In the genomic region with DNA sequence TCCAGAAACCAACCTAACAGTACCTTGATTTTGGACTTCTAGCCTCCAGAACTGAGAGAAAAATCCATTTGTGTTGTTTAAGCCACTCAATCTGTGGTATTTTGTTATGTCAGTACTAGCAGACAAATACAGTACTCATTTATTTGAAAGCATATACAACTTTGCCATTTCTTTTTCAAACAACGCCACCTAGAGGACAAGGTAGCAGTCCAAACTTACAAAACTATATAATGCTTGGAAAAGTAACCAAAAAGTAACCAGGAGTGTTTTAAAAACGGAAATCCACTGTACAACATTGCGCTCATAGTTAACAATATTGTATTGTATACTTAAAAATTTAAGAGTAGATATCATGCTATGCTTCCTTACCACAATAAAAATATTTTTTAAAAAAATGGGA, we compare ENCODE assay signal across 11 cellular contexts. TPM values are rescaled to one million over a fixed set of nuclear protein-coding genes. Genes with fewer than 3 reads are reported as not detected.
DNase-seq lines count a peak whose midpoint lies in the region; ATAC-seq, FAIRE-seq and TF ChIP-seq lines count a peak whose summit lies in the region.
"Had no signal": no experiment of that assay in that cellular context is flagged by ENCODE, and none has a peak within 500 bp of the region (broad histone marks: within the 10 kb centered on the region; RNA-seq: fewer than 3 reads in every experiment).

No MANE protein-coding gene starts in this region.

- TF ChIP-seq EP300 in HepG2 (IDR thresholded peaks at IDR 0.05; ENCODE audit: low read depth in 2 of 2, low read length in 2 of 2): no peak
- TF ChIP-seq EP300 in HepG2 (CRISPR knock-in tag; IDR thresholded peaks at IDR 0.05; ENCODE audit: borderline replicate concordance): no peak

- no peak overlapping the region for H3K56ac ChIP-seq in H9 (ENCODE audit: insufficient read length, low read depth, low read length)

- H4K91ac ChIP-seq in H9 (ENCODE audit: insufficient read length, low read depth, low read length): no peak overlapping the region

- H3K27ac Mint-ChIP-seq in H9 (no peak overlapping the region), astrocyte (ENCODE audit: unreplicated experiment) (no peak overlapping the region)
- H3K27ac Mint-ChIP-seq: activated T-helper 2 cell treated with anti-CD3 and anti-CD28 coated beads, Interferon-gamma antibody, Interleukin-2, Interleukin-4, amounts not matched to agents 10 μg/mL and 5 μg/mL and 100 μg/mL, durations not matched to agents 14 hours and 24 hours and 36 hours had no signal

- H3K27me3 ChIP-seq in BE2C: no peaks in the 10 kb centered on the region
- no peaks in the 10 kb centered on the region for H3K27me3 ChIP-seq in H9 (ENCODE audit: insufficient read depth, low read length)
- H3K27me3 ChIP-seq in astrocyte (ENCODE audit: insufficient read depth, low read length): no peaks in the 10 kb centered on the region
- H3K27me3 ChIP-seq in HepG2 (ENCODE audit: control insufficient read depth in 1 of 2, insufficient read depth in 2 of 2, low read length in 2 of 2): no peaks in the 10 kb centered on the region
- no peaks in the 10 kb centered on the region for H3K27me3 ChIP-seq in Peyer's patch

- 0 out of 2 replicates have a peak, but pooled peaks have one; percentile 2 for TF ChIP-seq CTCF in BE2C (IDR thresholded peaks at IDR 0.05; ENCODE audit: low read depth, low read length)
- peak; percentile 76 for TF ChIP-seq CTCF in H9 (conservative IDR thresholded peaks at IDR 0.05)
- TF ChIP-seq CTCF in astrocyte (IDR thresholded peaks at IDR 0.05; ENCODE audit: insufficient read depth, low read depth, low read length): peak; percentile 47
- 0 out of 2 replicates have a peak, but pooled peaks have one; percentile 20 for TF ChIP-seq CTCF in HepG2 (CRISPR knock-in tag; IDR thresholded peaks at IDR 0.05)
- TF ChIP-seq CTCF in Peyer's patch (IDR thresholded peaks at IDR 0.05): peak in 3 of 6 experiments; percentile 9 to 25 (median 14)

- H2BK5ac ChIP-seq in H9 (ENCODE audit: insufficient read length, low read length): no peak overlapping the region

- BruUV-seq in HepG2 (replicated peaks; lab: Mats Ljungman, UMichigan): no TSS peak

- H3K4me3 Mint-ChIP-seq in H9: no peak overlapping the region
- H3K4me3 Mint-ChIP-seq in astrocyte (ENCODE audit: unreplicated experiment): no peak overlapping the region

- TF ChIP-seq RAD21 in HepG2 (CRISPR knock-in tag; IDR thresholded peaks at IDR 0.05): no peak

- no peaks in the 10 kb centered on the region for H3K36me3 ChIP-seq in BE2C
- no peaks in the 10 kb centered on the region for H3K36me3 ChIP-seq in astrocyte (ENCODE audit: insufficient read depth, low read length)
- H3K36me3 ChIP-seq in HepG2 (replicated peaks in 1 of 2; ENCODE audit: control insufficient read depth in 1 of 2, insufficient read depth in 2 of 2, low read length in 2 of 2): no peaks in the 10 kb centered on the region
- H3K36me3 ChIP-seq in Peyer's patch: no peaks in the 10 kb centered on the region

- peak; percentile 98 for FAIRE-seq in astrocyte (lab: Jason Lieb, UNC)
- FAIRE-seq in HepG2 (lab: Jason Lieb, UNC): peak; percentile 28

- H3K4me2 ChIP-seq in H9 (ENCODE audit: insufficient read depth, insufficient read length, low read length) (no peak overlapping the region), astrocyte (ENCODE audit: low read length) (no peak overlapping the region), HepG2 (ENCODE audit: low read depth, low read length) (no peak overlapping the region)

- TF ChIP-seq POLR2A in HepG2 (IDR thresholded peaks at IDR 0.05; ENCODE audit: insufficient read depth in 1 of 2, low read depth in 2 of 2, low read length in 2 of 2): no peak
- TF ChIP-seq POLR2A in Peyer's patch (IDR thresholded peaks at IDR 0.05): no peak

- no peak overlapping the region for H4K5ac ChIP-seq in H9 (ENCODE audit: insufficient read length, low read depth, low read length)

- no peak overlapping the region for H3K9ac ChIP-seq in H9 (ENCODE audit: extremely low read depth, insufficient read length, low read length)
- no peak overlapping the region for H3K9ac ChIP-seq in astrocyte (ENCODE audit: low read length)
- H3K9ac ChIP-seq in HepG2 (ENCODE audit: insufficient read depth, low read depth, low read length): no peak overlapping the region

- no peaks in the 10 kb centered on the region for H3K27me3 Mint-ChIP-seq in H9 (ENCODE audit: low read depth)
- H3K27me3 Mint-ChIP-seq in astrocyte (ENCODE audit: low read depth, unreplicated experiment): peaks cover 2% of the 10 kb centered on the region

- H3K4me3 ChIP-seq in BE2C (ENCODE audit: low read depth, low read length) (no peak overlapping the region), astrocyte (ENCODE audit: insufficient read depth, low read depth, low read length) (no peak overlapping the region), HepG2 (replicated peaks in 1 of 3; ENCODE audit: insufficient read depth in 1 of 3, low read depth in 2 of 3, low read length in 3 of 3) (no peak overlapping the region), Peyer's patch (no peak overlapping the region)

- CTCF ChIA-PET in HepG2 (lab: Yijun Ruan, JAX; ENCODE audit: low intra/inter-chr PET ratio, low total read pairs): no interaction called here

- no peak overlapping the region for H2BK12ac ChIP-seq in H9 (ENCODE audit: insufficient read length, low read depth, low read length)

- DNase-seq in BE2C (no peak), H9 (no peak), astrocyte (ENCODE audit: low read depth) (no peak), HepG2 (ENCODE audit: low spot score) (no peak), Peyer's patch (no peak)
- no peak for DNase-seq in activated CD4-positive, alpha-beta T cell treated with anti-CD3 and anti-CD28 coated beads, Interleukin-2, amount 50 U/mL, for 1 hour
- DNase-seq: left colon, NCI-H2081 had no signal

- H3K79me2 ChIP-seq in H9 (ENCODE audit: insufficient read depth, low read length) (no peaks in the 10 kb centered on the region), astrocyte (ENCODE audit: insufficient read depth, low read length) (no peaks in the 10 kb centered on the region), HepG2 (ENCODE audit: insufficient read depth, low read length) (no peaks in the 10 kb centered on the region)

- ATAC-seq in HepG2 (no peak), HG03565 (IDR thresholded peaks at IDR 0.05; ENCODE audit: unreplicated experiment) (no peak), GM19328 (IDR thresholded peaks at IDR 0.05; ENCODE audit: unreplicated experiment) (no peak)
- ATAC-seq: left colon had no signal

- no peak overlapping the region for H4K8ac ChIP-seq in H9 (replicated peaks; ENCODE audit: insufficient read length, low read depth, low read length)

- no peak overlapping the region for H3T11ph ChIP-seq in H9 (ENCODE audit: low read length)

- no peak overlapping the region for H2BK20ac ChIP-seq in H9 (ENCODE audit: low read depth, low read length, poor library complexity, severe bottlenecking)

- no peak overlapping the region for H2AK5ac ChIP-seq in H9 (ENCODE audit: insufficient read length, low read length)

- H4K20me1 ChIP-seq in H9 (ENCODE audit: control insufficient read depth, insufficient read depth, insufficient read length): no peaks in the 10 kb centered on the region
- no peaks in the 10 kb centered on the region for H4K20me1 ChIP-seq in astrocyte (ENCODE audit: insufficient read depth, low read length)
- H4K20me1 ChIP-seq in HepG2 (ENCODE audit: insufficient read depth, low read length): no peaks in the 10 kb centered on the region

- in situ Hi-C loops in HepG2 (cut with HindIII; ENCODE audit: extremely low pct_ligation_motif_present, low pct_unique_long_range_greater_than_20kb): loop anchor here (25.0 kb wide), 1 partner anchor 561 kb away; no protein-coding TSS in a partner anchor

- H2BK15ac ChIP-seq in H9 (ENCODE audit: low read depth, low read length): no peak overlapping the region

- H3K14ac ChIP-seq in H9 (ENCODE audit: insufficient read depth, low read length): no peak overlapping the region

- no peaks in the 10 kb centered on the region for H3K4me1 ChIP-seq in BE2C
- H3K4me1 ChIP-seq in H9 (ENCODE audit: insufficient read depth, low read length): no peaks in the 10 kb centered on the region
- H3K4me1 ChIP-seq in astrocyte (ENCODE audit: insufficient read depth, low read length): no peaks in the 10 kb centered on the region
- no peaks in the 10 kb centered on the region for H3K4me1 ChIP-seq in HepG2 (ENCODE audit: insufficient read depth, low read length)
- H3K4me1 ChIP-seq in Peyer's patch: no peaks in the 10 kb centered on the region

- no peak overlapping the region for H2BK120ac ChIP-seq in H9 (ENCODE audit: low read depth, low read length, poor library complexity, severe bottlenecking)

- H3K9me3 ChIP-seq in BE2C (no peaks in the 10 kb centered on the region), H9 (ENCODE audit: control insufficient read depth, low read depth, low read length) (no peaks in the 10 kb centered on the region), astrocyte (ENCODE audit: insufficient read depth, low read depth, low read length) (no peaks in the 10 kb centered on the region), HepG2 (ENCODE audit: low read length) (no peaks in the 10 kb centered on the region), Peyer's patch (no peaks in the 10 kb centered on the region)

- no CpG with 5 or more reads among the region's 3 CpGs for WGBS in H9 (ENCODE audit: extremely low coverage, insufficient read length, low lambda C conversion rate)
- 0% methylated on average over 3 of the region's 3 CpGs for WGBS in HepG2 (ENCODE audit: low lambda C conversion rate)

- intact Hi-C loops in HepG2 (cut with micrococcal nuclease; ENCODE audit: unreplicated experiment): loop anchor here (2.0 kb wide), 1 partner anchor 620 kb away; no protein-coding TSS in a partner anchor

- POLR2A ChIA-PET in HepG2 (lab: Yijun Ruan, JAX): no interaction called here

- H3K27ac ChIP-seq in H9 (ENCODE audit: insufficient read length, low read depth, low read length) (no peak overlapping the region), astrocyte (ENCODE audit: low read depth, low read length) (no peak overlapping the region), HepG2 (ENCODE audit: extremely low read length, insufficient read depth, low read length) (no peak overlapping the region), Peyer's patch (no peak overlapping the region)

- H3K36me3 Mint-ChIP-seq in H9 (ENCODE audit: insufficient read depth in 1 of 3, low read depth in 3 of 3) (no peaks in the 10 kb centered on the region), astrocyte (ENCODE audit: low read depth, unreplicated experiment) (no peaks in the 10 kb centered on the region)

- H3K79me1 ChIP-seq in H9 (ENCODE audit: insufficient read depth, low read depth, low read length, poor library complexity, severe bottlenecking): no peaks in the 10 kb centered on the region

- no peak overlapping the region for H3K4ac ChIP-seq in H9 (ENCODE audit: low read depth, low read length)

- H3K9me3 Mint-ChIP-seq in H9 (peaks cover 0 to 32% of the 10 kb centered on the region in 2 experiments; a peak in 2 of 5 replicates), astrocyte (ENCODE audit: unreplicated experiment) (no peaks in the 10 kb centered on the region)
- H3K9me3 Mint-ChIP-seq: activated T-helper 2 cell treated with anti-CD3 and anti-CD28 coated beads, Interferon-gamma antibody, Interleukin-2, Interleukin-4, amounts not matched to agents 10 μg/mL and 5 μg/mL and 100 μg/mL, durations not matched to agents 14 hours and 24 hours and 36 hours had no signal

- no peak overlapping the region for H3K18ac ChIP-seq in H9 (ENCODE audit: insufficient read length, low read depth, low read length)

- H2AFZ ChIP-seq in H9 (ENCODE audit: low read length) (no peak overlapping the region), astrocyte (ENCODE audit: low read depth, low read length) (no peak overlapping the region), HepG2 (ENCODE audit: low read length) (no peak overlapping the region)

- H3K4me1 Mint-ChIP-seq in H9 (no peaks in the 10 kb centered on the region), astrocyte (ENCODE audit: low read depth, unreplicated experiment) (no peaks in the 10 kb centered on the region)

- H3K23me2 ChIP-seq in H9 (ENCODE audit: insufficient read length, low read depth, low read length, poor library complexity, severe bottlenecking): no peaks in the 10 kb centered on the region

- H3K23ac ChIP-seq in H9 (ENCODE audit: insufficient read length, low read depth, low read length): no peak overlapping the region

RNA-seq across cellular contexts. Expression of a gene that starts 37.0 kb away (rescaled TPM):
- 18.0 TPM for polyA plus RNA-seq in BE2C (2012; ENCODE audit: insufficient read depth, insufficient read length, low read depth)
- 16.3 and 17.1 TPM in 2 replicates for total RNA-seq in H9 (2021)
- total RNA-seq in astrocyte: 3.9 and 5.1 TPM in 2 replicates
- total RNA-seq in HepG2 (2016; rRNA removed; fragmentation: Illumina TruSeq; extraction: Trizol): 0.33 and 0.84 TPM in 2 replicates
- total RNA-seq in HepG2 (2016; cell fraction: cytosol; rRNA removed; fragmentation: Illumina TruSeq; extraction: Trizol; ENCODE audit: low read depth): 0.26 TPM in 1 of 2 replicates, not detected in the other
- 0.45 and 0.73 TPM in 2 replicates for total RNA-seq in HepG2 (2016; cell fraction: insoluble cytoplasmic fraction; rRNA removed; fragmentation: Illumina TruSeq; extraction: Trizol)
- 0.52 and 1.5 TPM in 2 replicates for total RNA-seq in HepG2 (2016; cell fraction: membrane; rRNA removed; fragmentation: Illumina TruSeq; extraction: Trizol)
- 0.12 TPM in 1 of 2 replicates, not detected in the other for total RNA-seq in HepG2 (2016; cell fraction: nucleus; rRNA removed; fragmentation: Illumina TruSeq; extraction: Trizol)
- 0.09 and 0.14 TPM in 2 replicates for polyA plus RNA-seq in HepG2 (2011; rRNA removed)
- polyA plus RNA-seq in HepG2 (2011; cell fraction: cytosol; rRNA removed): 0.05 and 0.19 TPM in 2 replicates
- not detected in 2 replicates for polyA plus RNA-seq in HepG2 (2011; cell fraction: nucleus; rRNA removed)
- 0.25 and 0.44 TPM in 2 replicates for polyA plus RNA-seq in HepG2 (2012)
- polyA plus RNA-seq in HepG2 (2016; cell fraction: cytosol; fragmentation: Illumina TruSeq; extraction: Trizol; ENCODE audit: low read depth): 0.25 and 0.38 TPM in 2 replicates
- 0.82 and 0.89 TPM in 2 replicates for polyA plus RNA-seq in HepG2 (2016; cell fraction: insoluble cytoplasmic fraction; fragmentation: Illumina TruSeq; extraction: Trizol; ENCODE audit: low read depth)
- polyA plus RNA-seq in HepG2 (2016; cell fraction: membrane; fragmentation: Illumina TruSeq; extraction: Trizol; ENCODE audit: low read depth): 0.73 and 0.74 TPM in 2 replicates
- 0.23 and 0.35 TPM in 2 replicates for polyA plus RNA-seq in HepG2 (2016; cell fraction: nucleus; fragmentation: Illumina TruSeq; extraction: Trizol; ENCODE audit: insufficient read depth, low read depth)
- 0.02 and 1.2 TPM in 2 replicates for polyA minus RNA-seq in HepG2 (2011; rRNA and poly(A)+ RNA removed; ENCODE audit: low replicate concordance)
- polyA minus RNA-seq in HepG2 (2011; cell fraction: cytosol; rRNA and poly(A)+ RNA removed): not detected in 2 replicates
- 0.12 and 0.13 TPM in 2 replicates for polyA minus RNA-seq in HepG2 (2011; cell fraction: nucleus; rRNA and poly(A)+ RNA removed)
- total RNA-seq in Peyer's patch: 1 to 10 TPM in 3 of 4 donors, not detected in 1; 1.5 to 3.3 (median 2.8) TPM
- total RNA-seq: activated T-helper 2 cell treated with anti-CD3 and anti-CD28 coated beads, Interferon-gamma antibody, Interleukin-2, Interleukin-4, amounts not matched to agents 10 μg/mL and 5 μg/mL and 100 μg/mL, durations not matched to agents 14 hours and 24 hours and 36 hours had no signal
